8 cellular contexts compared by ENCODE assay signal in the genomic region with DNA sequence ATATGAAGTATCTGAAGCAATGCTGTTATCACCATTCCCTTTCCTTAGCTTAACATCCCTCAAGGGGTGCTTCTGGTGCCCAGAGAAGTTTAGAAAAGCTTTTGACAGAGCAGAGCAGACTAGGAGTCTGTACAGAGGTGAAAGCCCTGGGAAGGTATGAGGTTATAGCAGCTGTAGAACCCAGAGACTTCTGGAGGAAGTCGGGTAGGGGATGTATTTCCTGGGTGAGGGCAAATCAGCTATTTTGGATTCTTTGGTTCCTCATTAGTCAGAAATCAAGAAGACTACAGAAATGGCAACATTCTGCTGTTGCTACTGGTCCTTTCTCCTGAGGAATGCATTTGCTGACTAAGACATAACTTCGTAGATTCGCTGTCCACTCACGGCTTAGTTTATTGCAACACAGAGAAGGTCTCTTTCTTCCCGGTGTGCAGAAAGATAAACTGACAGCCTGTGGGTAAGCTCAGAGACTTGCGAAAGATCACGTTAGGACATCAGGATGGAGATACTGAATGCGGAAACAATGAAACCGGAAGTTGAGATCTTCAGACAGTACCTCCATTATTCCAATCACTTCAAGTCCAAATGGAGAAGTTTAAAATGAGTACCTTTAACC. TPM values are rescaled to one million over a fixed set of nuclear protein-coding genes. Genes with fewer than 3 reads are reported as not detected.
DNase-seq lines count a peak whose midpoint lies in the region; ATAC-seq and TF ChIP-seq lines count a peak whose summit lies in the region.

No MANE protein-coding gene starts in this region.

- TF ChIP-seq CTCF in GM12865 (IDR thresholded peaks at IDR 0.05; ENCODE audit: insufficient read depth, low read depth, low read length, missing control alignments) = no peak
- TF ChIP-seq CTCF in dorsolateral prefrontal cortex (IDR thresholded peaks at IDR 0.05 in 54 of 56, conservative IDR thresholded peaks at IDR 0.05 in 2 of 56; ENCODE audit: low read depth in 1 of 56, partially characterized antibody in 56 of 56) = no peak
- TF ChIP-seq CTCF in GM13977 (IDR thresholded peaks at IDR 0.05; ENCODE audit: extremely low read depth, insufficient read depth, missing control alignments) = no peak
- no peak for TF ChIP-seq CTCF in testis (IDR thresholded peaks at IDR 0.05)

- DNase-seq in GM12865 (ENCODE audit: low read depth) = peak; percentile 38
- DNase-seq in NCI-H69 (lab: John Stamatoyannopoulos, UW) = peak; percentile 43
- DNase-seq in dorsolateral prefrontal cortex = no peak
- DNase-seq in naive thymus-derived CD4-positive, alpha-beta T cell = peak in 5 of 9 donors; percentile 8 to 43 (median 17)
- DNase-seq in activated CD4-positive, alpha-beta memory T cell treated with anti-CD3 and anti-CD28 coated beads for 36 hours = no peak
- no peak for DNase-seq in GM13977 (ENCODE audit: low spot score)
- no peak for DNase-seq in testis
- no peak for DNase-seq in NCI-H1417 (lab: John Stamatoyannopoulos, UW)

- H3K4me3 Mint-ChIP-seq in naive thymus-derived CD4-positive, alpha-beta T cell = peak overlapping the region in 8 of 10 donors; percentile 2 to 58 (median 46)
- H3K4me3 Mint-ChIP-seq in activated CD4-positive, alpha-beta memory T cell treated with anti-CD3 and anti-CD28 coated beads for 36 hours = no peak overlapping the region

- H3K4me1 ChIP-seq in naive thymus-derived CD4-positive, alpha-beta T cell (ENCODE audit: control insufficient read depth in 2 of 2, insufficient read depth in 2 of 2, low read length in 2 of 2) = peaks cover 13 to 31% of the 10 kb centered on the region in 2 donors
- peaks cover 16% of the 10 kb centered on the region for H3K4me1 ChIP-seq in testis

- H3K27me3 ChIP-seq in dorsolateral prefrontal cortex = no peaks in the 10 kb centered on the region
- H3K27me3 ChIP-seq in naive thymus-derived CD4-positive, alpha-beta T cell (ENCODE audit: control insufficient read depth in 2 of 2, insufficient read depth in 2 of 2, low read length in 2 of 2) = no peaks in the 10 kb centered on the region
- no peaks in the 10 kb centered on the region for H3K27me3 ChIP-seq in testis

- 39 to 52% methylated on average over 9 of the region's 9 CpGs for WGBS in testis, 2 donors

- no peak for TF ChIP-seq POLR2A in testis (IDR thresholded peaks at IDR 0.05)

- H3K27ac Mint-ChIP-seq in naive thymus-derived CD4-positive, alpha-beta T cell = peak overlapping the region in 8 of 9 donors; percentile 63 to 98 (median 86)
- no peak overlapping the region for H3K27ac Mint-ChIP-seq in activated CD4-positive, alpha-beta memory T cell treated with anti-CD3 and anti-CD28 coated beads for 36 hours

- H3K4me3 ChIP-seq in GM12865 (ENCODE audit: low read depth, low read length) = no peak overlapping the region
- no peak overlapping the region for H3K4me3 ChIP-seq in dorsolateral prefrontal cortex
- H3K4me3 ChIP-seq in naive thymus-derived CD4-positive, alpha-beta T cell (ENCODE audit: low read length) = no peak overlapping the region
- H3K4me3 ChIP-seq in testis = no peak overlapping the region

- CTCF ChIA-PET in naive thymus-derived CD4-positive, alpha-beta T cell (lab: Charles Lee) = interaction anchor here (2.8 to 3.5 kb wide), 2 partner anchors 24 to 449 kb away, joined by 11 to 15 read pairs; a partner anchor contains a TSS
- CTCF ChIA-PET in activated CD4-positive, alpha-beta memory T cell treated with anti-CD3 and anti-CD28 coated beads for 36 hours (lab: Charles Lee) = interaction anchor here (1.0 to 4.0 kb wide), 4 partner anchors 24 to 450 kb away, joined by 3 to 17 read pairs (median 8); a partner anchor contains a TSS

- ATAC-seq in naive thymus-derived CD4-positive, alpha-beta T cell = peak; percentile 20

- peaks cover 0 to 3% (median 0%) of the 10 kb centered on the region in 5 donors for H3K36me3 Mint-ChIP-seq in naive thymus-derived CD4-positive, alpha-beta T cell
- no peaks in the 10 kb centered on the region for H3K36me3 Mint-ChIP-seq in activated CD4-positive, alpha-beta memory T cell treated with anti-CD3 and anti-CD28 coated beads for 36 hours

- H3K4me1 Mint-ChIP-seq in naive thymus-derived CD4-positive, alpha-beta T cell = peaks cover 18 to 57% (median 53%) of the 10 kb centered on the region in 7 donors
- peaks cover 42% of the 10 kb centered on the region for H3K4me1 Mint-ChIP-seq in activated CD4-positive, alpha-beta memory T cell treated with anti-CD3 and anti-CD28 coated beads for 36 hours (ENCODE audit: low read depth)

- H3K27ac ChIP-seq in dorsolateral prefrontal cortex (peak overlapping the region in 52 of 59 donors; percentile 1 to 94 (median 80)), testis (peak overlapping the region in 1 of 2 donors; percentile 46)
- peak overlapping the region; percentile 71 for H3K27ac ChIP-seq in naive thymus-derived CD4-positive, alpha-beta T cell (ENCODE audit: low read depth, low read length)

- in situ Hi-C loops in GM13977 (cut with MboI; ENCODE audit: low pct_unique_long_range_greater_than_20kb, low sequenced_read_pairs, unreplicated experiment) = no loop called here

- intact Hi-C loops in dorsolateral prefrontal cortex (cut with DNase I) = no loop called here
- intact Hi-C loops in naive thymus-derived CD4-positive, alpha-beta T cell (cut with micrococcal nuclease) = no loop called here
- intact Hi-C loops in activated CD4-positive, alpha-beta memory T cell treated with anti-CD3 and anti-CD28 coated beads for 36 hours (cut with micrococcal nuclease) = no loop called here
- intact Hi-C loops in testis (cut with DNase I; ENCODE audit: low total_unique reads) = no loop called here

- no peaks in the 10 kb centered on the region for H3K27me3 Mint-ChIP-seq in naive thymus-derived CD4-positive, alpha-beta T cell
- no peaks in the 10 kb centered on the region for H3K27me3 Mint-ChIP-seq in activated CD4-positive, alpha-beta memory T cell treated with anti-CD3 and anti-CD28 coated beads for 36 hours

- peaks cover 0 to 5% (median 0%) of the 10 kb centered on the region in 11 donors for H3K9me3 Mint-ChIP-seq in naive thymus-derived CD4-positive, alpha-beta T cell
- H3K9me3 Mint-ChIP-seq in activated CD4-positive, alpha-beta memory T cell treated with anti-CD3 and anti-CD28 coated beads for 36 hours = no peaks in the 10 kb centered on the region

- no peaks in the 10 kb centered on the region for H3K9me3 ChIP-seq in naive thymus-derived CD4-positive, alpha-beta T cell (ENCODE audit: control insufficient read depth in 2 of 3, low read length in 3 of 3)
- H3K9me3 ChIP-seq in testis = no peaks in the 10 kb centered on the region

- POLR2A ChIA-PET in naive thymus-derived CD4-positive, alpha-beta T cell (lab: Charles Lee) = interaction anchor here (0.6 to 6.9 kb wide), 6 partner anchors 19 to 408 kb away, joined by 3 to 118 read pairs (median 3); a partner anchor contains a TSS
- POLR2A ChIA-PET in activated CD4-positive, alpha-beta memory T cell treated with anti-CD3 and anti-CD28 coated beads for 36 hours (lab: Charles Lee) = interaction anchor here (1.9 kb wide), 1 partner anchor 11 kb away, joined by 9 read pairs; no protein-coding TSS in a partner anchor

- no peaks in the 10 kb centered on the region for H3K36me3 ChIP-seq in naive thymus-derived CD4-positive, alpha-beta T cell (ENCODE audit: control insufficient read depth in 2 of 3, insufficient read depth in 3 of 3, low read length in 3 of 3)
- H3K36me3 ChIP-seq in testis (ENCODE audit: low read depth, missing control alignments) = no peaks in the 10 kb centered on the region

RNA-seq across cellular contexts. Expression of a gene that starts 25.3 kb away (rescaled TPM):
- total RNA-seq in dorsolateral prefrontal cortex (100 to 1,000 TPM in 100 of 120 experiments, 10 to 100 TPM in 20; 59.6 to 186 (median 116) TPM), testis (10 to 100 TPM; 27.5 to 66.9 TPM)
- total RNA-seq in naive thymus-derived CD4-positive, alpha-beta T cell = 100 to 1,000 TPM in 3 of 5 experiments, 10 to 100 TPM in 2; 77.5 to 262 (median 133) TPM
- 1 to 10 TPM; 4.2 TPM for polyA plus RNA-seq in naive thymus-derived CD4-positive, alpha-beta T cell
- total RNA-seq in activated CD4-positive, alpha-beta memory T cell treated with anti-CD3 and anti-CD28 coated beads for 36 hours = 10 to 100 TPM; 13.9 to 15.5 TPM
- 106 TPM for polyA plus RNA-seq in testis (ENCODE audit: insufficient read depth, low read depth, low replicate concordance)

Comparison
In these comparisons a context has a peak if more than half of its experiments do, and no peak if none do; other contexts are left out.
1. DNase-seq: peak in GM12865 (single experiment), NCI-H69 (single experiment) and naive thymus-derived CD4-positive, alpha-beta T cell (5 of 9); none in dorsolateral prefrontal cortex (0 of 10), activated CD4-positive, alpha-beta memory T cell treated with anti-CD3 and anti-CD28 coated beads for 36 hours (single experiment), GM13977 (single experiment), testis (single experiment) and NCI-H1417 (0 of 3).